ENCODE assay signal across 8 cellular contexts in genomic region chr5:126422994-126423788, GRCh38. TPM values are rescaled to one million over a fixed set of nuclear protein-coding genes. Genes with fewer than 3 reads are reported as not detected.
DNase-seq lines count a peak whose midpoint lies in the region; ATAC-seq, FAIRE-seq and TF ChIP-seq lines count a peak whose summit lies in the region.

A gene with protein sequence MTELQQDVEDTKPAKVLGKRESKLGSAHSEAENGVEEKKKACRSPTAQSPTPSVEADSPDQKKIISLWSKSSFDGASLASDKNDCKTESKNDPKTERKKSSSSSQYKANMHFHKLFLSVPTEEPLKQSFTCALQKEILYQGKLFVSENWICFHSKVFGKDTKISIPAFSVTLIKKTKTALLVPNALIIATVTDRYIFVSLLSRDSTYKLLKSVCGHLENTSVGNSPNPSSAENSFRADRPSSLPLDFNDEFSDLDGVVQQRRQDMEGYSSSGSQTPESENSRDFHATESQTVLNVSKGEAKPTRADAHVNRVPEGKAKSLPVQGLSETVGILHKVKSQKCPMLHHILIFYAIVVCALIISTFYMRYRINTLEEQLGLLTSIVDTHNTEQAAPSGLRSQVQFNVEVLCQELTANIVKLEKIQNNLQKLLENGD (plus strand): TSS chr5:126423409. CDS start chr5:126423607, 198 bp downstream.

- TF ChIP-seq CTCF in GM13977 (IDR thresholded peaks at IDR 0.05; ENCODE audit: extremely low read depth, insufficient read depth, missing control alignments) (no peak), chondrocyte (IDR thresholded peaks at IDR 0.05) (no peak), kidney (IDR thresholded peaks at IDR 0.05; ENCODE audit: borderline replicate concordance, extremely low read depth, insufficient read depth) (no peak)

- peaks cover 7% of the 10 kb centered on the region for H3K36me3 Mint-ChIP-seq in chondrocyte (ENCODE audit: low read depth)

- H3K9me3 ChIP-seq in kidney (ENCODE audit: control insufficient read depth in 1 of 2, low read length in 2 of 2) = no peaks in the 10 kb centered on the region

- peak within 1 kb of the TSS; percentile 74 to 81 for H3K9ac ChIP-seq in kidney (ENCODE audit: low read length in 2 of 2)

- peak within 1 kb of the TSS; percentile 73 to 76 for H3K4me3 ChIP-seq in kidney (ENCODE audit: low read length in 2 of 2)

- H3K4me1 Mint-ChIP-seq in chondrocyte (ENCODE audit: low read depth) = peaks cover 46% of the 10 kb centered on the region

- ATAC-seq in HG02798 (IDR thresholded peaks at IDR 0.05; ENCODE audit: poor library complexity, unreplicated experiment) = peak; percentile 87

- peak within 1 kb of the TSS; percentile 89 for H3K4me3 Mint-ChIP-seq in chondrocyte (ENCODE audit: unreplicated experiment)

- peak within 1 kb of the TSS; percentile 88 to 93 for H3K27ac ChIP-seq in kidney (ENCODE audit: low read depth in 2 of 2, low read length in 2 of 2)

- H3K36me3 ChIP-seq in kidney (ENCODE audit: control insufficient read depth in 1 of 2, insufficient read depth in 2 of 2, low read length in 2 of 2) = no peaks in the 10 kb centered on the region

- peak; percentile 76 for FAIRE-seq in kidney (lab: Jason Lieb, UNC)

- H3K27me3 Mint-ChIP-seq in chondrocyte (ENCODE audit: low read depth) = no peaks in the 10 kb centered on the region

- H3K27ac Mint-ChIP-seq in chondrocyte (ENCODE audit: unreplicated experiment) = peak within 1 kb of the TSS; percentile 91

- intact Hi-C loops in kidney (cut with DNase I) = no loop called here

- peak; percentile 82 for DNase-seq in GM13977 (ENCODE audit: low spot score)
- peak; percentile 74 for DNase-seq in NCI-H2029 treated with DMSO at 0.1 percent for 48 hours (lab: John Stamatoyannopoulos, UW)
- peak; percentile 37 to 54 for DNase-seq in activated CD4-positive, alpha-beta T cell treated with anti-CD3 and anti-CD28 coated beads for 24 hours (ENCODE audit: low read depth in 2 of 2)
- DNase-seq in chondrocyte (ENCODE audit: low spot score) = peak; percentile 90
- DNase-seq in kidney = peak; percentile 96
- peak; percentile 21 to 46 for DNase-seq in stimulated activated CD4-positive, alpha-beta T cell treated with anti-CD3 and anti-CD28 coated beads, Interleukin-15, amount 100 ng/mL, for 1 hour (ENCODE audit: low read depth in 1 of 2, low spot score in 1 of 2)
- no peak for DNase-seq in cortex of kidney (lab: John Stamatoyannopoulos, UW)

- in situ Hi-C loops in GM13977 (cut with MboI; ENCODE audit: low pct_unique_long_range_greater_than_20kb, low sequenced_read_pairs, unreplicated experiment) = no loop called here

- H3K9me3 Mint-ChIP-seq in chondrocyte (ENCODE audit: low read depth) = no peaks in the 10 kb centered on the region

- H3K4me1 ChIP-seq in kidney (ENCODE audit: control insufficient read depth in 1 of 2, insufficient read depth in 1 of 2, low read depth in 1 of 2, low read length in 2 of 2) = peaks cover 2 to 4% of the 10 kb centered on the region in 2 donors

RNA-seq across cellular contexts. Expression of the gene that starts here (rescaled TPM):
- 56.5 to 72.4 TPM (median 61.5 TPM) in 3 replicates for total RNA-seq in chondrocyte
- 38.5 TPM for total RNA-seq in kidney
- 18.4 TPM for polyA plus RNA-seq in kidney (ENCODE audit: insufficient read depth, low read depth, low replicate concordance)
